20 cellular contexts compared by ENCODE assay signal in genomic region chr2:23550553-23550952, GRCh38.
DNase-seq lines count a peak whose midpoint lies in the region; ATAC-seq lines count a peak whose summit lies in the region.
"Had no signal": no experiment of that assay in that cellular context is flagged by ENCODE, and none has a peak within 500 bp of the region (broad histone marks: within the 10 kb centered on the region; RNA-seq: fewer than 3 reads in every experiment).

No MANE protein-coding gene starts in this region.

- no peak overlapping the region for H3K14ac ChIP-seq in neuronal stem cell (ENCODE audit: low read length)

- no peak overlapping the region for H3K27ac ChIP-seq in neuronal stem cell (replicated peaks; ENCODE audit: low read length)

- DNase-seq in Ammon's horn (ENCODE audit: low spot score) = peak; percentile 57
- DNase-seq in NCI-H345 (lab: John Stamatoyannopoulos, UW) = peak; percentile 48
- peak; percentile 67 for DNase-seq in epidermal melanocyte (ENCODE audit: insufficient read length, low spot score)
- DNase-seq in neuronal stem cell (ENCODE audit: low spot score) = no peak
- no peak for DNase-seq in islet precursor cell
- DNase-seq in AG20443 (ENCODE audit: low spot score) = no peak
- DNase-seq: activated CD4-positive, alpha-beta T cell treated with anti-CD3 and anti-CD28 coated beads, Interleukin-2, amount 50 U/mL, for 48 hours; DND-41; endodermal cell; Karpas-422; naive thymus-derived CD8-positive, alpha-beta T cell; NCI-H1048; NCI-H2029; NCI-H526; SIG-M5; spleen; stimulated activated CD4-positive, alpha-beta T cell treated with anti-CD3 and anti-CD28 coated beads, Interleukin-4, amount 100 ng/mL, for 4 hours; T-helper 2 cell had no signal

- no peak overlapping the region for H3K4ac ChIP-seq in neuronal stem cell (ENCODE audit: low read length)

- H3K36me3 ChIP-seq in neuronal stem cell (replicated peaks in 1 of 2; ENCODE audit: control insufficient read depth in 2 of 2, insufficient read depth in 2 of 2, low read length in 2 of 2) = no peaks in the 10 kb centered on the region
- H3K36me3 ChIP-seq: spleen had no signal

- no peak overlapping the region for H4K91ac ChIP-seq in neuronal stem cell (ENCODE audit: low read depth, low read length, poor library complexity)

- H3K4me1 ChIP-seq in neuronal stem cell (ENCODE audit: control insufficient read depth in 2 of 2, insufficient read depth in 1 of 2, low read depth in 1 of 2, low read length in 2 of 2) = peaks cover 3 to 26% of the 10 kb centered on the region in 2 donors

- H3K9me3 ChIP-seq in neuronal stem cell (replicated peaks in 1 of 2; ENCODE audit: control insufficient read depth in 2 of 2, insufficient read depth in 1 of 2, low read depth in 1 of 2, low read length in 2 of 2) = no peaks in the 10 kb centered on the region
- H3K9me3 ChIP-seq: spleen had no signal

- H2BK5ac ChIP-seq in neuronal stem cell (ENCODE audit: low read length) = no peak overlapping the region

- H2BK15ac ChIP-seq in neuronal stem cell (ENCODE audit: low read length) = no peak overlapping the region

- no peak overlapping the region for H3K18ac ChIP-seq in neuronal stem cell (ENCODE audit: low read length)

- no peak overlapping the region for H3K4me3 ChIP-seq in neuronal stem cell (ENCODE audit: low read length in 2 of 2)
- H3K4me3 ChIP-seq: spleen had no signal

- no peak overlapping the region for H2BK12ac ChIP-seq in neuronal stem cell (ENCODE audit: low read length)

- H4K8ac ChIP-seq in neuronal stem cell (ENCODE audit: low read depth, low read length) = no peak overlapping the region

- H2AK5ac ChIP-seq in neuronal stem cell (ENCODE audit: low read depth, low read length) = no peak overlapping the region

- ATAC-seq in HG02610 (IDR thresholded peaks at IDR 0.05; ENCODE audit: unreplicated experiment) = no peak
- no peak for ATAC-seq in GM18861 (IDR thresholded peaks at IDR 0.05; ENCODE audit: unreplicated experiment)
- ATAC-seq: naive thymus-derived CD8-positive, alpha-beta T cell had no signal

- H3K27me3 ChIP-seq in neuronal stem cell (ENCODE audit: control insufficient read depth in 3 of 3, insufficient read depth in 3 of 3, low read depth in 1 of 3, low read length in 3 of 3) = no peaks in the 10 kb centered on the region
- H3K27me3 ChIP-seq: spleen had no signal

- peak overlapping the region; percentile 38 for H2AFZ ChIP-seq in neuronal stem cell (ENCODE audit: low read length)

- WGBS in neuronal stem cell (ENCODE audit: extremely low coverage in 2 of 2, insufficient read length in 2 of 2, insufficient replicate concordance in 1 of 2), 2 donors = no CpG with 5 or more reads among the region's 7 CpGs

- H3K79me1 ChIP-seq in neuronal stem cell (ENCODE audit: low read depth, low read length) = no peaks in the 10 kb centered on the region

- no peak overlapping the region for H3K9ac ChIP-seq in neuronal stem cell (ENCODE audit: low read depth, low read length, poor library complexity)

- H3K23ac ChIP-seq in neuronal stem cell (ENCODE audit: low read depth, low read length, poor library complexity) = no peak overlapping the region

- no peak overlapping the region for H2BK120ac ChIP-seq in neuronal stem cell (ENCODE audit: low read depth, low read length)

- no peak overlapping the region for H3K4me2 ChIP-seq in neuronal stem cell (ENCODE audit: insufficient read depth, low read length, poor library complexity, severe bottlenecking)

Comparison
In these comparisons a context has a peak if more than half of its experiments do, and no peak if none do; other contexts are left out.
1. DNase-seq: peak in Ammon's horn (single experiment), NCI-H345 (single experiment) and epidermal melanocyte (single experiment); none in neuronal stem cell (single experiment), islet precursor cell (single experiment) and AG20443 (single experiment).